In the genomic region with DNA sequence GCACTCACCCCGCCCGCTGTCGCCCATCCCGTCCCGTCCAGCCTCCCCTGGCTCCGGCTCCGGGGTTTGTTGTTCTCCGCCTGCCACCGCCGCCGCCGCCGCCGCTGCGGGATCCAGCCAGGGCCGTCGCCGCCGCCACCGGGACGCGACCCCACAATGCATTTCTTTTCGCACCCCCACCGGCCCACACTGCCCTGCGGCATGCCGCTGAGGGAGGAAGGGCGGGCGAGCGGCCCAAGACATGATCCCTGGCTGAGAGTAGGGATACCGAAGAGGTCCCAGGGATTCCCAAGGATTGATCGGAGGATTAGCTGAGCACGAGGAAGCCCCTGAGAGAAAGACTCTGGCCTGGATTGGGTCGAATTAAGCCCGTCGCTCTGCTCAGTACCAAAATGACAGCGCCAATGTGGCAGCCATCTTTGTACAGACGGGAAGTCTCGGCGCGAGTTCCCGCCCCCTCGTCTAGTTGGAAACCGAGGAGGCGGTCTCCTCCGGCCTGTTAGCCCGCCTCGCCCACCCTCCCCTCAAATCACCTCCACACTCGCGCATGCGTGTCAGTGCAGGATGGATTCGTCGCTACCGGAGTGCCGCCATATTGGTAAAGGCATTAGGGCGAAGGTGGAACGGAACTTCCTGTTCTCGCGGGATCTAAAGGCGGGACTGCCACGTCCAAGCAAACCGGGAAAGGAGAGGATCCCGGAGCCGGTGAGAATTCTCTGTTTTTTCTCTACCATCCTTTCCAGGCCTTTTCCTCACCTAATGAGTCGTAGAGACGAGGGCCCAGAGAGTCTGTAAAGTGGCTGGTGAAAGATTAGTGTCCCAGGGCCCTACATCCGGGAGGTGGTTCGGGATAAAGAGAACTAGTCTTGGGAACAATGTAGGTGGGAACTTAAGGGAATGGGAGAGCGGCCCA, we compare ENCODE assay signal across 1 cellular context.
TF ChIP-seq lines count a peak whose summit lies in the region.

TSS of gene RXRB (minus strand) at position 432 of the 913 bp plus-strand sequence. CDS start at position 243, 189 bp downstream.
TSS of gene SLC39A7 (plus strand) at position 634 of the 913 bp plus-strand sequence. CDS start 379 bp downstream, outside the sequence.

TF ChIP-seq in HepG2, 621 proteins besides CTCF, POLR2A, EP300 and RAD21 (continued from another document and continues in another):
- TF ChIP-seq ZBTB4 (CRISPR knock-in tag; IDR thresholded peaks at IDR 0.05; ENCODE audit: borderline replicate concordance) (no peak), ZNF75D (CRISPR knock-in tag; IDR thresholded peaks at IDR 0.05; ENCODE audit: borderline replicate concordance) (no peak), PCBP2 (optimal IDR thresholded peaks at IDR 0.05; ENCODE audit: low read depth, low read length, poor library complexity, severe bottlenecking) (no peak), ZNF878 (CRISPR knock-in tag; IDR thresholded peaks at IDR 0.05) (peak; percentile 86), ZNF33B (CRISPR knock-in tag; IDR thresholded peaks at IDR 0.05) (peak; percentile 96), NPAS2 (CRISPR knock-in tag; IDR thresholded peaks at IDR 0.05; ENCODE audit: borderline replicate concordance) (no peak), DPF2 (CRISPR knock-in tag; IDR thresholded peaks at IDR 0.05; ENCODE audit: borderline replicate concordance, low read depth) (no peak), KDM5A (IDR thresholded peaks at IDR 0.05; ENCODE audit: borderline replicate concordance, low read length) (peak; percentile 91), ZNF747 (CRISPR knock-in tag; IDR thresholded peaks at IDR 0.05; ENCODE audit: borderline replicate concordance) (peak; percentile 76; the same call in 1 of the 2 replicates), ZNF335 (CRISPR knock-in tag; IDR thresholded peaks at IDR 0.05) (no peak), HOXA3 (CRISPR knock-in tag; IDR thresholded peaks at IDR 0.05) (peak; percentile 97), SNRNP70 (IDR thresholded peaks at IDR 0.05; ENCODE audit: low read depth, low read length) (no peak), CEBPB (IDR thresholded peaks at IDR 0.05; ENCODE audit: borderline replicate concordance, low read depth, low read length) (no peak), ZNF136 (CRISPR knock-in tag; IDR thresholded peaks at IDR 0.05; ENCODE audit: low read depth) (no peak), ZNF781 (CRISPR knock-in tag; IDR thresholded peaks at IDR 0.05; ENCODE audit: borderline replicate concordance, not compliant biosample characterization) (no peak), ZSCAN12 (CRISPR knock-in tag; IDR thresholded peaks at IDR 0.05) (peak; percentile 88; the same call in 1 of the 2 replicates), HOMEZ (CRISPR knock-in tag; IDR thresholded peaks at IDR 0.05; ENCODE audit: low read depth) (peak; percentile 60; the same call in 1 of the 2 replicates), HHEX (CRISPR knock-in tag; IDR thresholded peaks at IDR 0.05) (0 out of 2 replicates have a peak, but pooled peaks have one; percentile 25), ZMAT5 (CRISPR knock-in tag; IDR thresholded peaks at IDR 0.05; ENCODE audit: borderline replicate concordance, low read depth) (no peak), KDM4B (CRISPR knock-in tag; IDR thresholded peaks at IDR 0.05) (0 out of 2 replicates have a peak, but pooled peaks have one; percentile 3), JUNB (CRISPR knock-in tag; IDR thresholded peaks at IDR 0.05; ENCODE audit: borderline replicate concordance) (no peak), ZNF367 (CRISPR knock-in tag; IDR thresholded peaks at IDR 0.05; ENCODE audit: borderline replicate concordance) (peak; percentile 62; the same call in 1 of the 2 replicates), BRD4 (CRISPR knock-in tag; IDR thresholded peaks at IDR 0.05) (peak; percentile 98), KLF12 (CRISPR knock-in tag; IDR thresholded peaks at IDR 0.05; ENCODE audit: borderline replicate concordance) (0 out of 2 replicates have a peak, but pooled peaks have one; percentile 76), XBP1 (CRISPR knock-in tag; IDR thresholded peaks at IDR 0.05) (peak; percentile 33; the same call in 1 of the 2 replicates), ZNF790 (CRISPR knock-in tag; IDR thresholded peaks at IDR 0.05; ENCODE audit: borderline replicate concordance) (peak; percentile 88; the same call in 1 of the 2 replicates), REPIN1 (CRISPR knock-in tag; IDR thresholded peaks at IDR 0.05; ENCODE audit: borderline replicate concordance, low read depth) (peak; percentile 78; the same call in 1 of the 2 replicates), RFX1 (IDR thresholded peaks at IDR 0.05) (no peak), KMT2B (CRISPR knock-in tag; IDR thresholded peaks at IDR 0.05) (peak; percentile 17), SATB2 (CRISPR knock-in tag; IDR thresholded peaks at IDR 0.05) (peak; percentile 86; the same call in 1 of the 2 replicates), CENPT (CRISPR knock-in tag; IDR thresholded peaks at IDR 0.05; ENCODE audit: low read depth) (no peak), CAMTA2 (CRISPR knock-in tag; IDR thresholded peaks at IDR 0.05; ENCODE audit: borderline replicate concordance) (0 out of 2 replicates have a peak, but pooled peaks have one; percentile 52), ZNF501 (CRISPR knock-in tag; IDR thresholded peaks at IDR 0.05) (peak; percentile 89), ONECUT2 (CRISPR knock-in tag; IDR thresholded peaks at IDR 0.05) (no peak), MAZ (IDR thresholded peaks at IDR 0.05; ENCODE audit: borderline replicate concordance, low read depth, low read length) (no peak; the same call in 1 of the 2 replicates), MAZ (CRISPR knock-in tag; IDR thresholded peaks at IDR 0.05; ENCODE audit: low read depth) (peak; percentile 99), ZNF589 (CRISPR knock-in tag; conservative IDR thresholded peaks at IDR 0.05) (peak; percentile 61; the same call in 1 of the 2 replicates)
- TF ChIP-seq, protein P1, sequence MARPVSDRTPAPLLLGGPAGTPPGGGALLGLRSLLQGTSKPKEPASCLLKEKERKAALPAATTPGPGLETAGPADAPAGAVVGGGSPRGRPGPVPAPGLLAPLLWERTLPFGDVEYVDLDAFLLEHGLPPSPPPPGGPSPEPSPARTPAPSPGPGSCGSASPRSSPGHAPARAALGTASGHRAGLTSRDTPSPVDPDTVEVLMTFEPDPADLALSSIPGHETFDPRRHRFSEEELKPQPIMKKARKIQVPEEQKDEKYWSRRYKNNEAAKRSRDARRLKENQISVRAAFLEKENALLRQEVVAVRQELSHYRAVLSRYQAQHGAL (CRISPR knock-in tag; IDR thresholded peaks at IDR 0.05; ENCODE audit: not compliant biosample characterization), result peak; percentile 51
- TF ChIP-seq, protein P2, sequence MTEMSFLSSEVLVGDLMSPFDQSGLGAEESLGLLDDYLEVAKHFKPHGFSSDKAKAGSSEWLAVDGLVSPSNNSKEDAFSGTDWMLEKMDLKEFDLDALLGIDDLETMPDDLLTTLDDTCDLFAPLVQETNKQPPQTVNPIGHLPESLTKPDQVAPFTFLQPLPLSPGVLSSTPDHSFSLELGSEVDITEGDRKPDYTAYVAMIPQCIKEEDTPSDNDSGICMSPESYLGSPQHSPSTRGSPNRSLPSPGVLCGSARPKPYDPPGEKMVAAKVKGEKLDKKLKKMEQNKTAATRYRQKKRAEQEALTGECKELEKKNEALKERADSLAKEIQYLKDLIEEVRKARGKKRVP (CRISPR knock-in tag; IDR thresholded peaks at IDR 0.05), result peak in 1 of 2 experiments; percentile 37; a peak in 1 of 4 replicates
- TF ChIP-seq, protein P3, sequence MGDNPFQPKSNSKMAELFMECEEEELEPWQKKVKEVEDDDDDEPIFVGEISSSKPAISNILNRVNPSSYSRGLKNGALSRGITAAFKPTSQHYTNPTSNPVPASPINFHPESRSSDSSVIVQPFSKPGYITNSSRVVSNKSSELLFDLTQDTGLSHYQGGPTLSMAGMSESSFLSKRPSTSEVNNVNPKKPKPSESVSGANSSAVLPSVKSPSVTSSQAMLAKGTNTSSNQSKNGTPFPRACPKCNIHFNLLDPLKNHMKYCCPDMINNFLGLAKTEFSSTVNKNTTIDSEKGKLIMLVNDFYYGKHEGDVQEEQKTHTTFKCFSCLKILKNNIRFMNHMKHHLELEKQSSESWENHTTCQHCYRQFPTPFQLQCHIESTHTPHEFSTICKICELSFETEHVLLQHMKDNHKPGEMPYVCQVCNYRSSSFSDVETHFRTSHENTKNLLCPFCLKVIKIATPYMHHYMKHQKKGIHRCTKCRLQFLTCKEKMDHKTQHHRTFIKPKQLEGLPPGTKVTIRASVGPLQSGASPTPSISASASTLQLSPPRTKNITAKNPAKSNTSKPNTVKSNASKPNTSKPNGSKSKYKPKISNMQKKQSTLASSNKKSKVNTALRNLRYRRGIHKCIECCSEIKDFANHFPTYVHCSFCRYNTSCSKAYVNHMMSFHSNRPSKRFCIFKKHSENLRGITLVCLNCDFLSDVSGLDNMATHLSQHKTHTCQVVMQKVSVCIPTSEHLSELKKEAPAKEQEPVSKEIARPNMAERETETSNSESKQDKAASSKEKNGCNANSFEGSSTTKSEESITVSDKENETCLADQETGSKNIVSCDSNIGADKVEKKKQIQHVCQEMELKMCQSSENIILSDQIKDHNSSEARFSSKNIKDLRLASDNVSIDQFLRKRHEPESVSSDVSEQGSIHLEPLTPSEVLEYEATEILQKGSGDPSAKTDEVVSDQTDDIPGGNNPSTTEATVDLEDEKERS (CRISPR knock-in tag; IDR thresholded peaks at IDR 0.05), result no peak
- TF ChIP-seq, protein P4, sequence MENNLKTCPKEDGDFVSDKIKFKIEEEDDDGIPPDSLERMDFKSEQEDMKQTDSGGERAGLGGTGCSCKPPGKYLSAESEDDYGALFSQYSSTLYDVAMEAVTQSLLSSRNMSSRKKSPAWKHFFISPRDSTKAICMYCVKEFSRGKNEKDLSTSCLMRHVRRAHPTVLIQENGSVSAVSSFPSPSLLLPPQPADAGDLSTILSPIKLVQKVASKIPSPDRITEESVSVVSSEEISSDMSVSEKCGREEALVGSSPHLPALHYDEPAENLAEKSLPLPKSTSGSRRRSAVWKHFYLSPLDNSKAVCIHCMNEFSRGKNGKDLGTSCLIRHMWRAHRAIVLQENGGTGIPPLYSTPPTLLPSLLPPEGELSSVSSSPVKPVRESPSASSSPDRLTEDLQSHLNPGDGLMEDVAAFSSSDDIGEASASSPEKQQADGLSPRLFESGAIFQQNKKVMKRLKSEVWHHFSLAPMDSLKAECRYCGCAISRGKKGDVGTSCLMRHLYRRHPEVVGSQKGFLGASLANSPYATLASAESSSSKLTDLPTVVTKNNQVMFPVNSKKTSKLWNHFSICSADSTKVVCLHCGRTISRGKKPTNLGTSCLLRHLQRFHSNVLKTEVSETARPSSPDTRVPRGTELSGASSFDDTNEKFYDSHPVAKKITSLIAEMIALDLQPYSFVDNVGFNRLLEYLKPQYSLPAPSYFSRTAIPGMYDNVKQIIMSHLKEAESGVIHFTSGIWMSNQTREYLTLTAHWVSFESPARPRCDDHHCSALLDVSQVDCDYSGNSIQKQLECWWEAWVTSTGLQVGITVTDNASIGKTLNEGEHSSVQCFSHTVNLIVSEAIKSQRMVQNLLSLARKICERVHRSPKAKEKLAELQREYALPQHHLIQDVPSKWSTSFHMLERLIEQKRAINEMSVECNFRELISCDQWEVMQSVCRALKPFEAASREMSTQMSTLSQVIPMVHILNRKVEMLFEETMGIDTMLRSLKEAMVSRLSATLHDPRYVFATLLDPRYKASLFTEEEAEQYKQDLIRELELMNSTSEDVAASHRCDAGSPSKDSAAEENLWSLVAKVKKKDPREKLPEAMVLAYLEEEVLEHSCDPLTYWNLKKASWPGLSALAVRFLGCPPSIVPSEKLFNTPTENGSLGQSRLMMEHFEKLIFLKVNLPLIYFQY (CRISPR knock-in tag; IDR thresholded peaks at IDR 0.05; ENCODE audit: borderline replicate concordance), result peak; percentile 56; the same call in 1 of the 2 replicates
- TF ChIP-seq, protein P5, sequence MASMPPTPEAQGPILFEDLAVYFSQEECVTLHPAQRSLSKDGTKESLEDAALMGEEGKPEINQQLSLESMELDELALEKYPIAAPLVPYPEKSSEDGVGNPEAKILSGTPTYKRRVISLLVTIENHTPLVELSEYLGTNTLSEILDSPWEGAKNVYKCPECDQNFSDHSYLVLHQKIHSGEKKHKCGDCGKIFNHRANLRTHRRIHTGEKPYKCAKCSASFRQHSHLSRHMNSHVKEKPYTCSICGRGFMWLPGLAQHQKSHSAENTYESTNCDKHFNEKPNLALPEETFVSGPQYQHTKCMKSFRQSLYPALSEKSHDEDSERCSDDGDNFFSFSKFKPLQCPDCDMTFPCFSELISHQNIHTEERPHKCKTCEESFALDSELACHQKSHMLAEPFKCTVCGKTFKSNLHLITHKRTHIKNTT (CRISPR knock-in tag; IDR thresholded peaks at IDR 0.05), result no peak
- TF ChIP-seq, protein P6, sequence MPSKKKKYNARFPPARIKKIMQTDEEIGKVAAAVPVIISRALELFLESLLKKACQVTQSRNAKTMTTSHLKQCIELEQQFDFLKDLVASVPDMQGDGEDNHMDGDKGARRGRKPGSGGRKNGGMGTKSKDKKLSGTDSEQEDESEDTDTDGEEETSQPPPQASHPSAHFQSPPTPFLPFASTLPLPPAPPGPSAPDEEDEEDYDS (CRISPR knock-in tag; IDR thresholded peaks at IDR 0.05), result peak; percentile 83
